Comparison of ENCODE assay signal across 1 cellular context in genomic region chr19:2047449-2048103, GRCh38.
TF ChIP-seq lines count a peak whose summit lies in the region.

No MANE protein-coding gene starts in this region.

TF ChIP-seq in H1, 55 proteins besides CTCF, POLR2A, EP300 and RAD21:
- TF ChIP-seq TBP (IDR thresholded peaks at IDR 0.05; ENCODE audit: low read depth, low read length) (no peak), SP4 (IDR thresholded peaks at IDR 0.05; ENCODE audit: low read length) (no peak), SAP30 (IDR thresholded peaks at IDR 0.05; ENCODE audit: insufficient read depth, insufficient replicate concordance, low read length) (no peak), TAF7 (optimal IDR thresholded peaks at IDR 0.05; ENCODE audit: borderline replicate concordance, low read depth, low read length) (no peak), YY1 (IDR thresholded peaks at IDR 0.05; ENCODE audit: low read depth, low read length) (no peak), CHD1 (IDR thresholded peaks at IDR 0.05; ENCODE audit: low read depth, low read length) (no peak), BCL11A (IDR thresholded peaks at IDR 0.05; ENCODE audit: low read depth in 2 of 2, low read length in 2 of 2) (no peak), ZNF274 (IDR thresholded peaks at IDR 0.05; ENCODE audit: borderline replicate concordance, extremely low read depth, low read length) (no peak), SP2 (IDR thresholded peaks at IDR 0.05; ENCODE audit: low read length) (no peak), ASH2L (IDR thresholded peaks at IDR 0.05; ENCODE audit: low read length) (no peak), EZH2 (IDR thresholded peaks at IDR 0.05; ENCODE audit: low read depth, low read length, severe bottlenecking) (no peak)
- TF ChIP-seq, protein P1, sequence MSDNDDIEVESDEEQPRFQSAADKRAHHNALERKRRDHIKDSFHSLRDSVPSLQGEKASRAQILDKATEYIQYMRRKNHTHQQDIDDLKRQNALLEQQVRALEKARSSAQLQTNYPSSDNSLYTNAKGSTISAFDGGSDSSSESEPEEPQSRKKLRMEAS (IDR thresholded peaks at IDR 0.05): no peak
TF ChIP-seq in H1: peak in this region for 0.
